In genomic region chr1:51329443-51330325, GRCh38 we compare ENCODE assay signal across 8 cellular contexts. TPM values are rescaled to one million over a fixed set of nuclear protein-coding genes. Genes with fewer than 3 reads are reported as not detected.
DNase-seq lines count a peak whose midpoint lies in the region; ATAC-seq lines count a peak whose summit lies in the region.

No MANE protein-coding gene starts in this region.

- H3K4me3 Mint-ChIP-seq in naive B cell = peak overlapping the region in 7 of 8 donors; percentile 21 to 83 (median 62)

- peaks cover 0 to 8% of the 10 kb centered on the region in 2 donors for H3K36me3 Mint-ChIP-seq in naive B cell

- H3K4me1 Mint-ChIP-seq in naive B cell = peaks cover 8 to 13% (median 9%) of the 10 kb centered on the region in 3 donors

- H3K9me3 Mint-ChIP-seq in naive B cell = peaks cover 0 to 2% (median 0%) of the 10 kb centered on the region in 7 donors

- DNase-seq in COLO668 (lab: John Stamatoyannopoulos, UW; ENCODE audit: unreplicated experiment) (peak; percentile 99), NCI-H2081 treated with DMSO at 0.1 percent for 48 hours (lab: John Stamatoyannopoulos, UW) (peak; percentile 91), ecto neural progenitor cell (ENCODE audit: low spot score) (peak; percentile 47), naive B cell (no peak), KBM-7 (no peak), NCI-H226 (no peak), GOT3 (lab: John Stamatoyannopoulos, UW) (no peak)

- ATAC-seq in naive B cell (ENCODE audit: low read depth in 2 of 2) (no peak), HG03571 (IDR thresholded peaks at IDR 0.05; ENCODE audit: unreplicated experiment) (no peak)

- peaks cover 22 to 43% (median 34%) of the 10 kb centered on the region in 3 donors for H3K27me3 Mint-ChIP-seq in naive B cell

- in situ Hi-C loops in KBM-7 (cut with MboI; ENCODE audit: low pct_unique_long_range_greater_than_20kb, low sequenced_read_pairs) = no loop called here

- H3K27ac Mint-ChIP-seq in naive B cell = no peak overlapping the region

RNA-seq across cellular contexts. Expression of gene TTC39A, which starts 0.7 kb away (rescaled TPM):
- polyA plus RNA-seq in naive B cell (ENCODE audit: low read depth in 6 of 6) = not detected

Comparison
In these comparisons a context has a peak if more than half of its experiments do, and no peak if none do; other contexts are left out.
1. DNase-seq: peak in COLO668 (single experiment), NCI-H2081 treated with DMSO at 0.1 percent for 48 hours (single experiment) and ecto neural progenitor cell (single experiment); none in naive B cell (single experiment), KBM-7 (single experiment), NCI-H226 (single experiment) and GOT3 (single experiment).